In the genomic region with DNA sequence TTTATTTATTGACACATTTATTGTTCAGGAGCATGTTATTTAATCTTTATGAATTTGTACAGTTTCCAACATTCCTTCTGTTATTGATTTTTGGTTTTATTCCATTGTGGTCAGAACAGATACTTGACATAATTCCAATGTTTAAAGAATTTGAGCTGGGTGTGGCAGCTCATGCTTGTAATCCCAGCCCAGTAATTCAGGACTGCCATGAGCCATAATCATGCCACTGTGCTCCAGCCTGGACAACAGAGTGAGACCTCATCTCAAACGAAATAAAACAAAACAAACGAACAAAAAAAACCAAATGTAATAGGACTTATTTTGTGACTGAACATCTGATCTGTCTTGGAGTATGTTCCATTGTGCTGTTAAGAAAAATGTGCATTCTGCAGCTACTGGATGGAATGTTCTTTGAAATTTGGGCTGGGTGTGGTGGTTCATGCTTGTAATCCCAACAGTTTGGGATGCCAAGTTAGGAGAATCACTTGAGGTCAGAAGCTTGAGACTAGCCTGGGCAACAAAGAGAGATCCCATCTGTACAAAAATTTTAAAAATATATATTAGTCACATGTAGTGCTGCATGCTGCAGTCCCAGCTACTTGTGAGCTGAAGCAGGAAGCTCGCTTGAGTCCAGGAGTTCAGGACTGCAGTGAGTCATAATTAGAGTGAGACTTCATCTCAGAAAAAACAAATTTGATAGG, we compare ENCODE assay signal across 12 cellular contexts.
DNase-seq lines count a peak whose midpoint lies in the region; ATAC-seq and TF ChIP-seq lines count a peak whose summit lies in the region.
"Had no signal": no experiment of that assay in that cellular context is flagged by ENCODE, and none has a peak within 500 bp of the region (broad histone marks: within the 10 kb centered on the region; RNA-seq: fewer than 3 reads in every experiment).

No MANE protein-coding gene starts in this region.

- H3K36me3 ChIP-seq in brain microvascular endothelial cell (replicated peaks), result no peaks in the 10 kb centered on the region
- no peaks in the 10 kb centered on the region for H3K36me3 ChIP-seq in kidney epithelial cell (ENCODE audit: control insufficient read depth, insufficient read depth, low read length)

- in situ Hi-C loops in brain microvascular endothelial cell (cut with HindIII; ENCODE audit: low pct_ligation_motif_present, low sequenced_read_pairs), result no loop called here

- TF ChIP-seq CTCF in brain microvascular endothelial cell (IDR thresholded peaks at IDR 0.05; ENCODE audit: low read depth, low read length, missing control alignments) (no peak), kidney epithelial cell (IDR thresholded peaks at IDR 0.05; ENCODE audit: insufficient read depth, low read length, poor library complexity, severe bottlenecking) (no peak)

- peaks cover under 1% of the 10 kb centered on the region for H3K4me1 ChIP-seq in right cardiac atrium (ENCODE audit: control insufficient read depth, insufficient read depth, low read length)

- WGBS in right cardiac atrium, result 65% methylated on average over 3 of the region's 3 CpGs

- H3K27ac ChIP-seq in right cardiac atrium (ENCODE audit: low read length), result no peak overlapping the region
- H3K27ac ChIP-seq in brain microvascular endothelial cell, result peak overlapping the region; percentile 86

- DNase-seq in right cardiac atrium, result no peak
- no peak for DNase-seq in Right ventricle myocardium superior
- DNase-seq in brain microvascular endothelial cell, result peak; percentile 87
- DNase-seq in kidney epithelial cell (ENCODE audit: low read depth), result peak; percentile 10
- DNase-seq in activated naive CD4-positive, alpha-beta T cell treated with Interleukin-2 at 50 U/mL for 16 hours, result no peak
- no peak for DNase-seq in NCI-H187 (lab: John Stamatoyannopoulos, UW)
- DNase-seq: hypothalamus; naive thymus-derived CD8-positive, alpha-beta T cell; NCI-H2081 treated with DMSO at 0.1 percent for 48 hours; stimulated activated naive CD8-positive, alpha-beta T cell treated with anti-CD3 and anti-CD28 coated beads, Interleukin-15, Interleukin-2, amounts not matched to agents 100 U/mL and 50 U/mL, for 24 hours had no signal

- H3K9me3 ChIP-seq in right cardiac atrium (ENCODE audit: control insufficient read depth, low read length), result no peaks in the 10 kb centered on the region

- no peaks in the 10 kb centered on the region for H3K27me3 ChIP-seq in right cardiac atrium (ENCODE audit: control insufficient read depth, insufficient read depth)
- no peaks in the 10 kb centered on the region for H3K27me3 ChIP-seq in brain microvascular endothelial cell (replicated peaks)
- H3K27me3 ChIP-seq in kidney epithelial cell (ENCODE audit: control insufficient read depth, insufficient read depth, low read length), result no peaks in the 10 kb centered on the region

- intact Hi-C loops in right cardiac atrium (cut with DNase I), result no loop called here
- intact Hi-C loops in Right ventricle myocardium superior (cut with DNase I), result no loop called here

- H3K4me3 ChIP-seq in right cardiac atrium (ENCODE audit: low read length) (no peak overlapping the region), brain microvascular endothelial cell (ENCODE audit: low read depth, low read length) (no peak overlapping the region), kidney epithelial cell (ENCODE audit: low read depth, low read length) (no peak overlapping the region)

- ATAC-seq in right cardiac atrium (peak; percentile 36 to 67), Right ventricle myocardium superior (ENCODE audit: poor library complexity) (no peak), GM19467 (IDR thresholded peaks at IDR 0.05; ENCODE audit: unreplicated experiment) (no peak), HG03378 (IDR thresholded peaks at IDR 0.05; ENCODE audit: unreplicated experiment) (no peak)
- ATAC-seq: naive thymus-derived CD8-positive, alpha-beta T cell; stimulated activated naive CD8-positive, alpha-beta T cell treated with anti-CD3 and anti-CD28 coated beads, Interleukin-15, Interleukin-2, amounts not matched to agents 100 U/mL and 50 U/mL, for 24 hours had no signal

Comparison
In these comparisons a context has a peak if more than half of its experiments do, and no peak if none do; other contexts are left out.
1. ATAC-seq: peak in right cardiac atrium (2 of 2); none in Right ventricle myocardium superior (single experiment), GM19467 (single experiment) and HG03378 (single experiment).
2. DNase-seq: peak in brain microvascular endothelial cell (single experiment) and kidney epithelial cell (single experiment); none in right cardiac atrium (0 of 3), Right ventricle myocardium superior (single experiment), activated naive CD4-positive, alpha-beta T cell treated with Interleukin-2 at 50 U/mL for 16 hours (single experiment) and NCI-H187 (0 of 2).